8 cellular contexts compared by ENCODE assay signal in genomic region chrX:20266810-20267598, GRCh38. TPM values are rescaled to one million over a fixed set of nuclear protein-coding genes. Genes with fewer than 3 reads are reported as not detected.
DNase-seq lines count a peak whose midpoint lies in the region; ATAC-seq, FAIRE-seq and TF ChIP-seq lines count a peak whose summit lies in the region.

Gene RPS6KA3, minus strand, starts transcription at chrX:20266909. Its CDS starts 277 bp downstream, at chrX:20266632.

- H3K27ac ChIP-seq in hepatocyte = peak within 1 kb of the TSS; percentile 94

- peak within 1 kb of the TSS; percentile 87 for H3K4me2 ChIP-seq in hepatocyte

- H3K9me3 ChIP-seq in hepatocyte (ENCODE audit: low read depth) = no peaks in the 10 kb centered on the region

- H3K4me1 ChIP-seq in hepatocyte (ENCODE audit: insufficient read depth) = peaks cover 5% of the 10 kb centered on the region

- peaks cover 39% of the 10 kb centered on the region for H3K79me2 ChIP-seq in hepatocyte

- peaks cover 5% of the 10 kb centered on the region for H4K20me1 ChIP-seq in hepatocyte (ENCODE audit: insufficient read depth, poor library complexity, severe bottlenecking)

- no peaks in the 10 kb centered on the region for H3K9me2 ChIP-seq in hepatocyte (replicated peaks; ENCODE audit: insufficient read depth)

- H3K4me3 ChIP-seq in hepatocyte (peak within 1 kb of the TSS; percentile 90), retinal pigment epithelial cell (ENCODE audit: low read length) (peak within 1 kb of the TSS; percentile 77)

- peak; percentile 66 for ATAC-seq in GM18508 (IDR thresholded peaks at IDR 0.05; ENCODE audit: insufficient read depth, unreplicated experiment)
- ATAC-seq in HG02943 (IDR thresholded peaks at IDR 0.05; ENCODE audit: low read depth, unreplicated experiment) = peak; percentile 72

- FAIRE-seq in HTR-8/SVneo (lab: Jason Lieb, UNC) = no peak

- DNase-seq in NCI-H2029 (lab: John Stamatoyannopoulos, UW) = peak; percentile 81
- peak; percentile 58 for DNase-seq in T1000 (lab: John Stamatoyannopoulos, UW)
- DNase-seq in astrocyte of the hippocampus (ENCODE audit: low read depth, low spot score) = peak; percentile 92
- DNase-seq in hepatocyte (ENCODE audit: low spot score) = peak; percentile 93
- no peak for DNase-seq in retinal pigment epithelial cell (ENCODE audit: low read depth)
- no peak for DNase-seq in HTR-8/SVneo (ENCODE audit: insufficient read length, low spot score)

- peak within 1 kb of the TSS; percentile 70 for H2AFZ ChIP-seq in hepatocyte

- no peaks in the 10 kb centered on the region for H3K36me3 ChIP-seq in hepatocyte (replicated peaks; ENCODE audit: insufficient read depth, low read depth)

- 47% methylated on average over 27 of the region's 77 CpGs for WGBS in hepatocyte (ENCODE audit: low lambda C conversion rate, missing lambda C conversion rate)

- no peak for TF ChIP-seq CTCF in hepatocyte (IDR thresholded peaks at IDR 0.05; ENCODE audit: poor library complexity)
- no peak for TF ChIP-seq CTCF in retinal pigment epithelial cell (conservative IDR thresholded peaks at IDR 0.05; ENCODE audit: low read depth, low read length)

- no peaks in the 10 kb centered on the region for H3K27me3 ChIP-seq in hepatocyte

RNA-seq across cellular contexts. Expression of gene RPS6KA3, which starts in this region (rescaled TPM):
- 93.4 and 99.4 TPM in 2 replicates for total RNA-seq in hepatocyte
- 30.6 and 38.6 TPM in 2 replicates for polyA plus RNA-seq in hepatocyte

Comparison
In these comparisons a context has a peak if more than half of its experiments do, and no peak if none do; other contexts are left out.
1. DNase-seq: peak in NCI-H2029 (single experiment), T1000 (single experiment), astrocyte of the hippocampus (single experiment) and hepatocyte (single experiment); none in retinal pigment epithelial cell (single experiment) and HTR-8/SVneo (single experiment).